Comparison of ENCODE assay signal across 1 cellular context in genomic region chr7:123748734-123749536, GRCh38.
TF ChIP-seq lines count a peak whose summit lies in the region.

TSS of gene WASL (minus strand) at chr7:123749003. CDS start at chr7:123748734, 269 bp downstream.

TF ChIP-seq in SK-N-SH, 30 proteins besides CTCF, POLR2A, EP300 and RAD21 (continued from another document):
- TF ChIP-seq, protein P1, sequence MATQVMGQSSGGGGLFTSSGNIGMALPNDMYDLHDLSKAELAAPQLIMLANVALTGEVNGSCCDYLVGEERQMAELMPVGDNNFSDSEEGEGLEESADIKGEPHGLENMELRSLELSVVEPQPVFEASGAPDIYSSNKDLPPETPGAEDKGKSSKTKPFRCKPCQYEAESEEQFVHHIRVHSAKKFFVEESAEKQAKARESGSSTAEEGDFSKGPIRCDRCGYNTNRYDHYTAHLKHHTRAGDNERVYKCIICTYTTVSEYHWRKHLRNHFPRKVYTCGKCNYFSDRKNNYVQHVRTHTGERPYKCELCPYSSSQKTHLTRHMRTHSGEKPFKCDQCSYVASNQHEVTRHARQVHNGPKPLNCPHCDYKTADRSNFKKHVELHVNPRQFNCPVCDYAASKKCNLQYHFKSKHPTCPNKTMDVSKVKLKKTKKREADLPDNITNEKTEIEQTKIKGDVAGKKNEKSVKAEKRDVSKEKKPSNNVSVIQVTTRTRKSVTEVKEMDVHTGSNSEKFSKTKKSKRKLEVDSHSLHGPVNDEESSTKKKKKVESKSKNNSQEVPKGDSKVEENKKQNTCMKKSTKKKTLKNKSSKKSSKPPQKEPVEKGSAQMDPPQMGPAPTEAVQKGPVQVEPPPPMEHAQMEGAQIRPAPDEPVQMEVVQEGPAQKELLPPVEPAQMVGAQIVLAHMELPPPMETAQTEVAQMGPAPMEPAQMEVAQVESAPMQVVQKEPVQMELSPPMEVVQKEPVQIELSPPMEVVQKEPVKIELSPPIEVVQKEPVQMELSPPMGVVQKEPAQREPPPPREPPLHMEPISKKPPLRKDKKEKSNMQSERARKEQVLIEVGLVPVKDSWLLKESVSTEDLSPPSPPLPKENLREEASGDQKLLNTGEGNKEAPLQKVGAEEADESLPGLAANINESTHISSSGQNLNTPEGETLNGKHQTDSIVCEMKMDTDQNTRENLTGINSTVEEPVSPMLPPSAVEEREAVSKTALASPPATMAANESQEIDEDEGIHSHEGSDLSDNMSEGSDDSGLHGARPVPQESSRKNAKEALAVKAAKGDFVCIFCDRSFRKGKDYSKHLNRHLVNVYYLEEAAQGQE (IDR thresholded peaks at IDR 0.05; ENCODE audit: low read depth, low read length): peak; percentile 65; the same call in 1 of the 2 replicates
- TF ChIP-seq ZBTB33 (IDR thresholded peaks at IDR 0.05; ENCODE audit: borderline replicate concordance, low read depth) (no peak), TEAD4 (IDR thresholded peaks at IDR 0.05; ENCODE audit: borderline replicate concordance, insufficient read depth) (0 out of 2 replicates have a peak, but pooled peaks have one; percentile 26), FOXJ3 (CRISPR knock-in tag; IDR thresholded peaks at IDR 0.05) (0 out of 2 replicates have a peak, but pooled peaks have one; percentile 60), GABPA (IDR thresholded peaks at IDR 0.05; ENCODE audit: low read depth) (peak; percentile 71), USF2 (IDR thresholded peaks at IDR 0.05; ENCODE audit: borderline replicate concordance, low read depth, low read length) (no peak)
- TF ChIP-seq, protein P2, sequence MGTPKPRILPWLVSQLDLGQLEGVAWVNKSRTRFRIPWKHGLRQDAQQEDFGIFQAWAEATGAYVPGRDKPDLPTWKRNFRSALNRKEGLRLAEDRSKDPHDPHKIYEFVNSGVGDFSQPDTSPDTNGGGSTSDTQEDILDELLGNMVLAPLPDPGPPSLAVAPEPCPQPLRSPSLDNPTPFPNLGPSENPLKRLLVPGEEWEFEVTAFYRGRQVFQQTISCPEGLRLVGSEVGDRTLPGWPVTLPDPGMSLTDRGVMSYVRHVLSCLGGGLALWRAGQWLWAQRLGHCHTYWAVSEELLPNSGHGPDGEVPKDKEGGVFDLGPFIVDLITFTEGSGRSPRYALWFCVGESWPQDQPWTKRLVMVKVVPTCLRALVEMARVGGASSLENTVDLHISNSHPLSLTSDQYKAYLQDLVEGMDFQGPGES (IDR thresholded peaks at IDR 0.05; ENCODE audit: low read depth, low read length): no peak
